ENCODE assay signal across 1 cellular context in genomic region chr5:146395233-146395632, GRCh38.
TF ChIP-seq lines count a peak whose summit lies in the region.

No MANE protein-coding gene starts in this region.

TF ChIP-seq in H1, 55 proteins besides CTCF, POLR2A, EP300 and RAD21:
- no peak for TF ChIP-seq CHD2 (IDR thresholded peaks at IDR 0.05; ENCODE audit: low read length)
- TF ChIP-seq SP2 (IDR thresholded peaks at IDR 0.05; ENCODE audit: low read length), result 0 out of 2 replicates have a peak, but pooled peaks have one; percentile 14
- TF ChIP-seq CTBP2 (IDR thresholded peaks at IDR 0.05; ENCODE audit: borderline replicate concordance, insufficient read depth, insufficient read length, low read length), result no peak
- TF ChIP-seq KDM1A (IDR thresholded peaks at IDR 0.05; ENCODE audit: borderline replicate concordance, low read length), result no peak
